Comparison of ENCODE assay signal across 8 cellular contexts in the genomic region with DNA sequence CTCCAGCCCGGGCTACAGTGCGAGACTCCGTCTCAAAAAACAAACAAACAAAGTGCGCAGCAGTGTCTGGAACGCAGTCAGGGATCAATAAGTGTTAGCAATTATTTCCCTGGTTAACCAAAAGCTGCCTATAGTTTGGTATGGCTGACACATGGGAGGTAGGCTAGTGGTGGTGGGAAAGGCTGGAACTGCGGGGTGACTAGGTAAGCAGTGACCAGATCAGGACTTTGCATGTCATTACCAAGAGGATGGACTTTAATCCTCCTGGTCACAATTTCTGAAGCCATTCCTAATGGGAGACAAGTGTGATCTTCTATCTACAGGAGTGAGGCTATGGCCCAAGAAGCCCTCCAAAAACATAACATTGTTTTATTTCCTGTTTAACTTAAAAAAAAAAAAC.
"Had no signal": no experiment of that assay in that cellular context is flagged by ENCODE, and none has a peak within 500 bp of the region (broad histone marks: within the 10 kb centered on the region; RNA-seq: fewer than 3 reads in every experiment).

No MANE protein-coding gene starts in this region.

- H3K4me3 Mint-ChIP-seq: HFFc6, IgD-negative memory B cell had no signal

- H3K36me3 Mint-ChIP-seq: IgD-negative memory B cell had no signal

- FAIRE-seq: HTR-8/SVneo had no signal

- ATAC-seq: HCT116 had no signal

- H3K4me3 ChIP-seq: HAP-1 had no signal

- DNase-seq: GOT3, H7, HFFc6, KG1 had no signal

- H3K9me3 Mint-ChIP-seq: HFFc6, IgD-negative memory B cell had no signal

- H3K4me1 Mint-ChIP-seq: IgD-negative memory B cell had no signal

- H3K27ac Mint-ChIP-seq: HFFc6, IgD-negative memory B cell had no signal

- H3K36me3 ChIP-seq: HAP-1 had no signal

- H3K9me3 ChIP-seq: HAP-1 had no signal
